ENCODE assay signal across 37 cellular contexts in the genomic region with DNA sequence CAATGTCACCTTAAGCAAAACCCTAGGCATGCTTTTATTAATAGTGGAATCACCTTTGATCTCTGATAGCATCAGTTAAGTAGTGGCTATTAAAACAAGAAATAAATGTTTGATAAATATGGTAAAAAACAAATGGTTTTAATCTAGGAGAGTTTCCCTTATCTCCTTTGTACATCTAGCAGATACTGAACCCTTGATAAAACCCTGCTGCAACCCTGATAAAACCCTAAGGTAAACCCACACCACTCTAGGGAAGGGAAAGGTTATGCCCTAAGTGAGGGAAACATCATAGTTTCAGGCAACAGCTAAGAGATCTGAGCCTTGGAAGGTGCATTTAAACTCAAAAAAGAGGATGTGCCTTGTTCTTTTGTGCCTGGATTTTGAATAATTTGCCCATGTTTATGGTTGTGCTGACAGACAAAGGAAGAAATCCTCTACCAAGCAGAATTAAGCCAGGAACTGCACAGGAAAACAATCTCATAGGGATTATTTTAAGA.
"Had no signal": no experiment of that assay in that cellular context is flagged by ENCODE, and none has a peak within 500 bp of the region (broad histone marks: within the 10 kb centered on the region; RNA-seq: fewer than 3 reads in every experiment).

No MANE protein-coding gene starts in this region.

- ATAC-seq: activated CD8-positive, alpha-beta memory T cell treated with anti-CD3 and anti-CD28 coated beads, Interleukin-2, amount 10 ng/mL, durations not matched to agents 7 days and 5 days; activated T-cell treated with anti-CD3 and anti-CD28 coated beads, Interleukin-2, amount 50 U/mL, for 72 hours; activated T-helper 17 cell treated with anti-CD3 and anti-CD28 coated beads, Interleukin-2, amount 50 U/mL, for 72 hours; PC-3; Right ventricle myocardium inferior; SK-N-SH treated with all-trans-retinoic acid at 6 μM for 48 hours had no signal

- H3K4me3 ChIP-seq: ascending aorta, cardiac muscle cell had no signal

- H3K27me3 Mint-ChIP-seq: central memory CD8-positive, alpha-beta T cell had no signal

- H3K36me3 Mint-ChIP-seq: activated CD8-positive, alpha-beta memory T cell treated with anti-CD3 and anti-CD28 coated beads, Interleukin-2, amount 10 ng/mL, durations not matched to agents 7 days and 5 days; activated naive CD8-positive, alpha-beta T cell treated with anti-CD3 and anti-CD28 coated beads for 36 hours had no signal

- FAIRE-seq: RCC 7860 had no signal

- H3K27me3 ChIP-seq: ascending aorta, cardiac muscle cell had no signal

- DNase-seq: activated CD4-positive, alpha-beta memory T cell treated with anti-CD3 and anti-CD28 coated beads, Interleukin-2, amount 10 ng/mL, durations not matched to agents 7 days and 5 days; activated CD4-positive, alpha-beta T cell treated with anti-CD3 and anti-CD28 coated beads for 1 hour; activated CD4-positive, alpha-beta T cell treated with anti-CD3 and anti-CD28 coated beads for 48 hours; activated CD4-positive, CD25-positive, alpha-beta regulatory T cell; activated CD8-positive, alpha-beta memory T cell treated with anti-CD3 and anti-CD28 coated beads for 24 hours; activated CD8-positive, alpha-beta memory T cell treated with anti-CD3 and anti-CD28 coated beads, Interleukin-2, amount 10 ng/mL, durations not matched to agents 7 days and 5 days; activated CD8-positive, alpha-beta memory T cell treated with anti-CD3 and anti-CD28 coated beads, Interleukin-2, amount 50 U/mL, for 48 hours; activated effector memory CD4-positive, alpha-beta T cell treated with anti-CD3 and anti-CD28 coated beads, Interleukin-2, amount 50 U/mL, for 16 hours; activated naive CD4-positive, alpha-beta T cell; activated naive CD4-positive, alpha-beta T cell treated with anti-CD3 and anti-CD28 coated beads, Interleukin-2, amount 50 U/mL, for 16 hours; activated naive CD8-positive, alpha-beta T cell treated with anti-CD3 and anti-CD28 coated beads for 36 hours; activated T-cell treated with anti-CD3 and anti-CD28 coated beads, Interleukin-2, amount 50 U/mL, for 72 hours; amniotic stem cell; MM.1S; MV-4-11; NCI-H1092; NCI-H1436 treated with DMSO at 0.1 percent for 48 hours; NCI-H1694 treated with DMSO at 0.1 percent for 48 hours; NCI-H2029; NCI-H524 treated with DMSO at 0.1 percent for 48 hours; NCI-H748 treated with DMSO at 0.1 percent for 48 hours; NK-92 treated with Interleukin-12 subunit alpha and Interleukin-12 subunit beta, amount 100 ng/mL, for 24 hours; PC-3; SIG-M5; SW 1271; T-helper 1 cell; T-helper 2 cell; T-helper 9 cell had no signal

- H3K4me1 ChIP-seq: ascending aorta had no signal

- H3K36me3 ChIP-seq: ascending aorta, cardiac muscle cell had no signal

- H3K4me3 Mint-ChIP-seq: activated CD4-positive, alpha-beta memory T cell treated with anti-CD3 and anti-CD28 coated beads, Interleukin-2, amount 10 ng/mL, durations not matched to agents 7 days and 5 days; activated CD8-positive, alpha-beta memory T cell treated with anti-CD3 and anti-CD28 coated beads, Interleukin-2, amount 10 ng/mL, durations not matched to agents 7 days and 5 days; activated naive CD8-positive, alpha-beta T cell treated with anti-CD3 and anti-CD28 coated beads for 36 hours; activated T-cell treated with anti-CD3 and anti-CD28 coated beads, Interleukin-2, amount 50 U/mL, for 72 hours; activated T-helper 17 cell treated with anti-CD3 and anti-CD28 coated beads, Interleukin-2, amount 50 U/mL, for 72 hours; central memory CD8-positive, alpha-beta T cell had no signal

- H3K4me1 Mint-ChIP-seq: activated CD4-positive, alpha-beta memory T cell treated with anti-CD3 and anti-CD28 coated beads, Interleukin-2, amount 10 ng/mL, durations not matched to agents 7 days and 5 days; activated CD8-positive, alpha-beta memory T cell treated with anti-CD3 and anti-CD28 coated beads, Interleukin-2, amount 10 ng/mL, durations not matched to agents 7 days and 5 days; activated naive CD8-positive, alpha-beta T cell treated with anti-CD3 and anti-CD28 coated beads for 36 hours; activated T-helper 17 cell treated with anti-CD3 and anti-CD28 coated beads, Interleukin-2, amount 50 U/mL, for 72 hours; central memory CD8-positive, alpha-beta T cell had no signal

- H3K27ac ChIP-seq: ascending aorta, cardiac muscle cell, RWPE1, VCaP had no signal

- H3K27ac Mint-ChIP-seq: activated CD4-positive, alpha-beta memory T cell treated with anti-CD3 and anti-CD28 coated beads, Interleukin-2, amount 10 ng/mL, durations not matched to agents 7 days and 5 days; activated CD8-positive, alpha-beta memory T cell treated with anti-CD3 and anti-CD28 coated beads, Interleukin-2, amount 10 ng/mL, durations not matched to agents 7 days and 5 days; activated naive CD8-positive, alpha-beta T cell treated with anti-CD3 and anti-CD28 coated beads for 36 hours; activated T-cell treated with anti-CD3 and anti-CD28 coated beads, Interleukin-2, amount 50 U/mL, for 72 hours; activated T-helper 17 cell treated with anti-CD3 and anti-CD28 coated beads, Interleukin-2, amount 50 U/mL, for 72 hours had no signal

- H3K9me3 Mint-ChIP-seq: activated CD4-positive, alpha-beta memory T cell treated with anti-CD3 and anti-CD28 coated beads, Interleukin-2, amount 10 ng/mL, durations not matched to agents 7 days and 5 days; activated T-cell treated with anti-CD3 and anti-CD28 coated beads, Interleukin-2, amount 50 U/mL, for 72 hours; activated T-helper 17 cell treated with anti-CD3 and anti-CD28 coated beads, Interleukin-2, amount 50 U/mL, for 72 hours; central memory CD8-positive, alpha-beta T cell had no signal

- H3K9me3 ChIP-seq: ascending aorta had no signal
